Comparison of ENCODE assay signal across 8 cellular contexts in genomic region chr5:119302916-119303897, GRCh38. TPM values are rescaled to one million over a fixed set of nuclear protein-coding genes. Genes with fewer than 3 reads are reported as not detected.
DNase-seq lines count a peak whose midpoint lies in the region; ATAC-seq, FAIRE-seq and TF ChIP-seq lines count a peak whose summit lies in the region.

No MANE protein-coding gene starts in this region.

- FAIRE-seq in GM19239 (lab: Jason Lieb, UNC) (peak; percentile 64), small intestine (lab: Jason Lieb, UNC) (no peak)

- H3K36me3 Mint-ChIP-seq in effector memory CD8-positive, alpha-beta T cell (ENCODE audit: insufficient read depth), result peaks cover 18% of the 10 kb centered on the region

- H3K4me1 Mint-ChIP-seq in effector memory CD8-positive, alpha-beta T cell (ENCODE audit: low read depth in 2 of 2), result peaks cover 59 to 79% of the 10 kb centered on the region in 2 donors

- H3K9me3 ChIP-seq in small intestine (ENCODE audit: control insufficient read depth, low read depth), result no peaks in the 10 kb centered on the region

- peak overlapping the region; percentile 40 to 61 for H3K4me3 Mint-ChIP-seq in effector memory CD8-positive, alpha-beta T cell

- H3K27me3 Mint-ChIP-seq in effector memory CD8-positive, alpha-beta T cell, result no peaks in the 10 kb centered on the region

- no peaks in the 10 kb centered on the region for H3K36me3 ChIP-seq in small intestine (ENCODE audit: control insufficient read depth in 2 of 2, insufficient read depth in 2 of 2, low read length in 2 of 2)

- H3K9me3 Mint-ChIP-seq in effector memory CD8-positive, alpha-beta T cell, result no peaks in the 10 kb centered on the region

- no peak for ATAC-seq in effector memory CD8-positive, alpha-beta T cell (replicated peaks)
- no peak for ATAC-seq in GM21576 (IDR thresholded peaks at IDR 0.05; ENCODE audit: unreplicated experiment)

- no peak for TF ChIP-seq CTCF in dorsolateral prefrontal cortex (IDR thresholded peaks at IDR 0.05 in 54 of 56, conservative IDR thresholded peaks at IDR 0.05 in 2 of 56; ENCODE audit: low read depth in 1 of 56, partially characterized antibody in 56 of 56)

- H3K27ac Mint-ChIP-seq in effector memory CD8-positive, alpha-beta T cell, result peak overlapping the region; percentile 95 to 98

- H3K27me3 ChIP-seq in dorsolateral prefrontal cortex, result peaks cover 0 to 7% (median 0%) of the 10 kb centered on the region in 45 donors
- no peaks in the 10 kb centered on the region for H3K27me3 ChIP-seq in small intestine (ENCODE audit: control insufficient read depth in 2 of 2, insufficient read depth in 2 of 2, low read length in 2 of 2)

- 77 to 84% (median 78%) methylated on average over 5 of the region's 5 CpGs for WGBS in small intestine, 3 donors

- H3K27ac ChIP-seq in dorsolateral prefrontal cortex (no peak overlapping the region), small intestine (ENCODE audit: low read depth in 1 of 2, low read length in 1 of 2) (peak overlapping the region in 1 of 2 donors; percentile 82)

- no peak overlapping the region for H3K4me3 ChIP-seq in dorsolateral prefrontal cortex
- H3K4me3 ChIP-seq in small intestine (ENCODE audit: low read depth in 1 of 2, low read length in 2 of 2), result no peak overlapping the region

- peaks cover 0 to 6% of the 10 kb centered on the region in 2 donors for H3K4me1 ChIP-seq in small intestine (ENCODE audit: control insufficient read depth in 2 of 2, insufficient read depth in 1 of 2, low read depth in 1 of 2, low read length in 1 of 2)

- DNase-seq in GM19239 (ENCODE audit: insufficient read length, low spot score) (no peak), MV-4-11 (lab: John Stamatoyannopoulos, UW) (peak; percentile 15), non-pigmented ciliary epithelial cell (ENCODE audit: low read depth) (peak; percentile 96), NCI-H345 treated with DMSO at 0.1 percent for 48 hours (lab: John Stamatoyannopoulos, UW; ENCODE audit: unreplicated experiment) (no peak), dorsolateral prefrontal cortex (no peak), small intestine (no peak)
- DNase-seq in effector memory CD8-positive, alpha-beta T cell, result no peak

- intact Hi-C loops in dorsolateral prefrontal cortex (cut with DNase I), result no loop called here

RNA-seq across cellular contexts. Expression of gene TNFAIP8, which starts 52.6 kb away (rescaled TPM):
- 1 to 10 TPM in 105 of 120 experiments, under 1 TPM in 15; 0.25 to 6.9 (median 1.9) TPM for total RNA-seq in dorsolateral prefrontal cortex
- 10 to 100 TPM in 2 of 3 donors, 1 to 10 TPM in 1; 8.5 to 11.6 (median 10.3) TPM for polyA plus RNA-seq in small intestine

Comparison
In these comparisons a context has a peak if more than half of its experiments do, and no peak if none do; other contexts are left out.
1. DNase-seq: peak in MV-4-11 (single experiment) and non-pigmented ciliary epithelial cell (single experiment); none in GM19239 (single experiment), effector memory CD8-positive, alpha-beta T cell (0 of 3), NCI-H345 treated with DMSO at 0.1 percent for 48 hours (single experiment), dorsolateral prefrontal cortex (0 of 10) and small intestine (single experiment).